11 cellular contexts compared by ENCODE assay signal in the genomic region with DNA sequence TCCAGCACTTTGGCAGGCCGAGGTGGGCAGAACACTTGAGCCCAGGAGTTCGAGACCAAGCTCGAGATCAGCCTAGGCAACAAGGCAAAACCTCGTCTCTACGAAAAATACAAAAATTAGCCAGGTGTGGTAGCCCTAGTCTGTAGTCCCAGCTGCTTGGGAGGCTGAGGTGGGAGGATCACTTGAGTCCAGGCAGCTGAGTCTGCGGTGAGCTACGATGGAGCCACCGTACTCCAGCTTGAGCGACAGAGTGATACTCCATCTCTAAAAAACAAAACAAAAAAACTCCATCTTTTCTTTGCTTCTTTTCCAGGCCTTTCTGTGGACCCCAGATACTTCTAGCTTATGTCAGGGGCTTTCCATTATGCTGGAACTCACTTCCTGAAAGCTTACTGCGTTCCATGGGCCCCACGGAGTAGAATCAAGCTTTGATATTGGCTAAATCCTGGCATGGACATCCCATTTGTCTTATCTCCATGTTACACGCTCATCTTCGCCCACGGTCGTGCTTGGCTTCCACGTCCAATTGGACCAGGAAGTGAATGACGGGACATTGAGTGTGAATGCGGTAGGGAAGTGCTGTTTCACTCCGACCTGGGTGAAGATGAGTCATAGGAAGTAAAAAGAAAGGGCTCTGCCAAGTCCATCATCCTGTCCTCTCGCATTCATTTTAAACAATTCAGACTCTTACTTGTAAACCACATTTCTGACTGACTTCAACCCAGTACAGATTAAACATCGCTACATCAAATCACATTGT. TPM values are rescaled to one million over a fixed set of nuclear protein-coding genes. Genes with fewer than 3 reads are reported as not detected.
DNase-seq lines count a peak whose midpoint lies in the region; ATAC-seq and TF ChIP-seq lines count a peak whose summit lies in the region.
"Had no signal": no experiment of that assay in that cellular context is flagged by ENCODE, and none has a peak within 500 bp of the region (broad histone marks: within the 10 kb centered on the region; RNA-seq: fewer than 3 reads in every experiment).

No MANE protein-coding gene starts in this region.

- H3K36me3 ChIP-seq in adipocyte (ENCODE audit: control insufficient read depth, insufficient read depth, low read length, severe bottlenecking) = no peaks in the 10 kb centered on the region
- H3K36me3 ChIP-seq in upper lobe of right lung = no peaks in the 10 kb centered on the region
- H3K36me3 ChIP-seq: BE2C had no signal

- no peak for DNase-seq in Right ventricle myocardium superior
- no peak for DNase-seq in cardiac septum (ENCODE audit: low spot score)
- no peak for DNase-seq in adipocyte (ENCODE audit: low read depth)
- peak; percentile 63 for DNase-seq in left cardiac atrium
- DNase-seq in upper lobe of right lung = no peak
- DNase-seq in cerebellar cortex (ENCODE audit: low spot score) = no peak
- DNase-seq: activated CD4-positive, alpha-beta T cell treated with anti-CD3 and anti-CD28 coated beads, Interleukin-2, amount 50 U/mL, for 1 hour; BE2C; cerebellar nuclear complex had no signal

- intact Hi-C loops in Right ventricle myocardium superior (cut with DNase I) (no loop called here), cardiac septum (cut with DNase I) (no loop called here), left cardiac atrium (cut with DNase I) (no loop called here), upper lobe of right lung (cut with DNase I) (no loop called here)

- H3K27me3 ChIP-seq in adipocyte (replicated peaks; ENCODE audit: control insufficient read depth, insufficient read depth, low read length) (no peaks in the 10 kb centered on the region), upper lobe of right lung (no peaks in the 10 kb centered on the region)
- H3K27me3 ChIP-seq: BE2C had no signal

- no peak for TF ChIP-seq CTCF in upper lobe of right lung (IDR thresholded peaks at IDR 0.05)

- peak; percentile 23 for ATAC-seq in Right ventricle myocardium superior (ENCODE audit: poor library complexity)
- peak; percentile 39 to 52 for ATAC-seq in left cardiac atrium
- ATAC-seq in upper lobe of right lung = peak; percentile 51
- no peak for ATAC-seq in GM21529 (IDR thresholded peaks at IDR 0.05; ENCODE audit: unreplicated experiment)
- ATAC-seq in HG03196 (IDR thresholded peaks at IDR 0.05; ENCODE audit: unreplicated experiment) = no peak

- peak overlapping the region; percentile 60 for H3K4me3 ChIP-seq in adipocyte (ENCODE audit: low read length)
- no peak overlapping the region for H3K4me3 ChIP-seq in upper lobe of right lung

- H3K27ac ChIP-seq in upper lobe of right lung = no peak overlapping the region

- H3K9ac ChIP-seq in adipocyte (ENCODE audit: low read length) = no peak overlapping the region

- H3K4me1 ChIP-seq in adipocyte (ENCODE audit: control insufficient read depth, insufficient read depth, low read length) (peaks cover 21% of the 10 kb centered on the region), upper lobe of right lung (peaks cover 22% of the 10 kb centered on the region)
- H3K4me1 ChIP-seq: BE2C had no signal

- no peaks in the 10 kb centered on the region for H3K9me3 ChIP-seq in adipocyte (ENCODE audit: control insufficient read depth, low read length)
- no peaks in the 10 kb centered on the region for H3K9me3 ChIP-seq in upper lobe of right lung
- H3K9me3 ChIP-seq: BE2C had no signal

RNA-seq across cellular contexts. Expression of gene FAM171A1, which starts 45.7 kb away (rescaled TPM):
- 10.3 TPM for total RNA-seq in Right ventricle myocardium superior
- 8.3 TPM for total RNA-seq in cardiac septum
- total RNA-seq in left cardiac atrium = 10 to 100 TPM; 14.8 to 16.1 TPM
- 17.3 TPM for total RNA-seq in upper lobe of right lung

Comparison
In these comparisons a context has a peak if more than half of its experiments do, and no peak if none do; other contexts are left out.
1. ATAC-seq: peak in Right ventricle myocardium superior (single experiment), left cardiac atrium (2 of 2) and upper lobe of right lung (single experiment); none in GM21529 (single experiment) and HG03196 (single experiment).